In genomic region chr7:26667514-26668133, GRCh38 we compare ENCODE assay signal across 8 cellular contexts.
DNase-seq lines count a peak whose midpoint lies in the region; ATAC-seq and TF ChIP-seq lines count a peak whose summit lies in the region.

No MANE protein-coding gene starts in this region.

- peak; percentile 86 for TF ChIP-seq CTCF in astrocyte of the cerebellum (IDR thresholded peaks at IDR 0.05; ENCODE audit: low read depth, low read length, missing control alignments)

- in situ Hi-C loops in astrocyte of the cerebellum (cut with HindIII; ENCODE audit: low sequenced_read_pairs) = no loop called here

- DNase-seq in C1 segment of cervical spinal cord (lab: John Stamatoyannopoulos, UW) (peak in 12 of 14 donors; percentile 34 to 96 (median 70)), NCI-H146 (lab: John Stamatoyannopoulos, UW) (peak; percentile 98), SKM-1 treated with dmso at 0.1 percent for 144 hours (lab: John Stamatoyannopoulos, UW; ENCODE audit: unreplicated experiment) (peak; percentile 92), astrocyte of the cerebellum (ENCODE audit: low read depth) (peak; percentile 84), right cardiac atrium (peak in 1 of 3 donors; percentile 38), sciatic nerve (ENCODE audit: low spot score) (no peak)

- no peak overlapping the region for H3K4me3 ChIP-seq in astrocyte of the cerebellum (ENCODE audit: low read depth, low read length)
- H3K4me3 ChIP-seq in right cardiac atrium (ENCODE audit: low read length) = no peak overlapping the region

- H3K4me1 ChIP-seq in right cardiac atrium (ENCODE audit: control insufficient read depth, insufficient read depth, low read length) = no peaks in the 10 kb centered on the region

- intact Hi-C loops in right cardiac atrium (cut with DNase I) (loop anchor here (2.0 to 10.0 kb wide), 5 partner anchors 295 to 773 kb away; no protein-coding TSS in a partner anchor), sciatic nerve (cut with DNase I) (loop anchor here (10.0 kb wide), 1 partner anchor 303 kb away; no protein-coding TSS in a partner anchor)

- no peaks in the 10 kb centered on the region for H3K9me3 ChIP-seq in right cardiac atrium (ENCODE audit: control insufficient read depth, low read length)

- H3K27me3 ChIP-seq in right cardiac atrium (ENCODE audit: control insufficient read depth, insufficient read depth) = no peaks in the 10 kb centered on the region

- H3K27ac ChIP-seq in right cardiac atrium (ENCODE audit: low read length) = no peak overlapping the region

- 11% methylated on average over 5 of the region's 5 CpGs for WGBS in right cardiac atrium

- ATAC-seq in GM21619 (IDR thresholded peaks at IDR 0.05; ENCODE audit: unreplicated experiment) (peak; percentile 54), right cardiac atrium (peak; percentile 78 to 82), sciatic nerve (peak; percentile 84), HG03342 (IDR thresholded peaks at IDR 0.05; ENCODE audit: unreplicated experiment) (no peak)
